16 cellular contexts compared by ENCODE assay signal in the genomic region with DNA sequence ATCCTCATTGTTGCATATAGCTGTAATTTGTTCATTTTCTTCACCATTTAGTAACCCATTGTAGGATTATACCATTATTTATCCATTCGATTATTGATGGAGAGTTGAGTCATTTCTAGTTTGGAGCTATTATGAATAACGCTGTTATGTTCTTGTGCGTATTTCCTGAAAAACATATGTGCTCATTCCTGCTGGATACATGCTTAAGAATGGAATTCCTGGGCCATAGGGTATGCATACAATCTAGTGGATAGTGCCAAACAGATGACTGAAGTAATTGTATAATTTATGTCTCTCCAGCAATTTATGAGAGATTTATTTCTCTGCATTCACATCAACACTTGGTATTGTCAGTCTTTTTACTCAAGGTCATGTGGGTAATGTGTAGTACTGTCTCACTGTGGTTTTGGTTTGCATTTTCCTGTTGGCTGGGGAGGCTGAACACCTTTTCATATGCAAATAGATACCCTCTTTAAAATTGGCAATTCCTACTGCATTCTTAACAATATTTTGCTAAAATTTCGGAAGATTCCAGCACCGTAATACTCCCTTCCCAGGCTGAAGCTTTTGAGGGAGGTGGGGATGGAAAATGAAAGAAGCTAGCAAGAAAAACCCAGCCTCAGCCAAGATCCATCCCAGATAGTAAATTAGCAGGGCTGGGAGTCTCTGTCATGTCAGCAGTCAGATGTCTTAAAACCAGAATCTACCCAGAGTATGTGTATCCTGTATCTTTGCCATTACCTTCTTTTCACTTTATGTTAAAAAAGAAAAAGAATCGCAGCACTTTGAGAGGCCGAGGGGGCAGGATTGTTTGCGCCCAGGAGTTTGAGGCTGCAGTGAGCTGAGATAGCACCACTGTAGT.
A peak's percentile ranks its signal among the peaks of the same experiment; 100 is the strongest.
DNase-seq lines count a peak whose midpoint lies in the region; ATAC-seq and TF ChIP-seq lines count a peak whose summit lies in the region.
"Had no signal": no experiment of that assay in that cellular context is flagged by ENCODE, and none has a peak within 500 bp of the region (broad histone marks: within the 10 kb centered on the region; RNA-seq: fewer than 3 reads in every experiment).

No MANE protein-coding gene starts in this region.

- H3K27ac ChIP-seq in breast epithelium (no peak overlapping the region), uterus (peak overlapping the region; percentile 82 to 89)
- H3K27ac ChIP-seq: brain microvascular endothelial cell, HL-60 had no signal

- ATAC-seq in activated T-helper 17 cell treated with anti-CD3 and anti-CD28 coated beads, Interleukin-2, amount 50 U/mL, for 72 hours (replicated peaks), result peak; percentile 43
- ATAC-seq in sciatic nerve (no peak), HG02623 (IDR thresholded peaks at IDR 0.05; ENCODE audit: unreplicated experiment) (no peak)
- ATAC-seq: stimulated activated effector memory CD8-positive, alpha-beta T cell treated with anti-CD3 and anti-CD28 coated beads, Interleukin-12 subunit alpha, Interleukin-12 subunit beta, amount 100 ng/mL, for 72 hours had no signal

- H3K27ac Mint-ChIP-seq in MCF 10A (ENCODE audit: low read depth, unreplicated experiment) (peak overlapping the region; percentile 82), immature natural killer cell (peak overlapping the region in 5 of 6 donors; percentile 9 to 78 (median 65))
- H3K27ac Mint-ChIP-seq in activated T-helper 17 cell treated with anti-CD3 and anti-CD28 coated beads, Interleukin-2, amount 50 U/mL, for 72 hours, result no peak overlapping the region
- H3K27ac Mint-ChIP-seq: stimulated activated effector memory CD8-positive, alpha-beta T cell treated with anti-CD3 and anti-CD28 coated beads, Interleukin-12 subunit alpha, Interleukin-12 subunit beta, amount 100 ng/mL, for 72 hours had no signal

- H3K4me3 ChIP-seq in breast epithelium, result no peak overlapping the region
- no peak overlapping the region for H3K4me3 ChIP-seq in uterus
- H3K4me3 ChIP-seq: sigmoid colon had no signal

- DNase-seq in MCF 10A (ENCODE audit: unreplicated experiment) (no peak), breast epithelium (ENCODE audit: low spot score in 2 of 2) (no peak), immature natural killer cell (peak in 1 of 3 donors; percentile 11), uterus (no peak), sciatic nerve (ENCODE audit: low spot score) (no peak), HUDEP-2 (lab: John Stamatoyannopoulos, UW; ENCODE audit: unreplicated experiment in 76 of 76) (no peak)
- DNase-seq: brain microvascular endothelial cell; effector CD8-positive, alpha-beta T cell; NCI-H146; NCI-H446 treated with DMSO at 0.1 percent for 48 hours; OCI-M1; sigmoid colon had no signal

- H3K36me3 ChIP-seq in breast epithelium, result no peaks in the 10 kb centered on the region
- no peaks in the 10 kb centered on the region for H3K36me3 ChIP-seq in uterus
- H3K36me3 ChIP-seq: brain microvascular endothelial cell, sigmoid colon had no signal

- no peaks in the 10 kb centered on the region for H3K9me3 Mint-ChIP-seq in MCF 10A (ENCODE audit: unreplicated experiment)
- peaks cover 4% of the 10 kb centered on the region for H3K9me3 Mint-ChIP-seq in activated T-helper 17 cell treated with anti-CD3 and anti-CD28 coated beads, Interleukin-2, amount 50 U/mL, for 72 hours
- H3K9me3 Mint-ChIP-seq in immature natural killer cell, result no peaks in the 10 kb centered on the region

- H3K27me3 Mint-ChIP-seq in MCF 10A (ENCODE audit: insufficient read depth, unreplicated experiment), result no peaks in the 10 kb centered on the region
- no peaks in the 10 kb centered on the region for H3K27me3 Mint-ChIP-seq in activated T-helper 17 cell treated with anti-CD3 and anti-CD28 coated beads, Interleukin-2, amount 50 U/mL, for 72 hours
- H3K27me3 Mint-ChIP-seq in immature natural killer cell (ENCODE audit: low read depth in 3 of 3), result peaks cover 0 to 4% (median 0%) of the 10 kb centered on the region in 3 donors

- H3K27me3 ChIP-seq in breast epithelium (no peaks in the 10 kb centered on the region), uterus (no peaks in the 10 kb centered on the region)
- H3K27me3 ChIP-seq: brain microvascular endothelial cell, sigmoid colon had no signal

- CTCF ChIA-PET in MCF 10A (lab: Yijun Ruan, JAX), result interaction anchor here (0.6 to 1.3 kb wide), 3 partner anchors 35 to 282 kb away, joined by 3 to 5 read pairs (median 3); no protein-coding TSS in a partner anchor

- H3K4me1 Mint-ChIP-seq in MCF 10A (ENCODE audit: insufficient read depth, unreplicated experiment) (peaks cover 15% of the 10 kb centered on the region), immature natural killer cell (peaks cover 16 to 53% of the 10 kb centered on the region in 2 donors)
- peaks cover 4% of the 10 kb centered on the region for H3K4me1 Mint-ChIP-seq in activated T-helper 17 cell treated with anti-CD3 and anti-CD28 coated beads, Interleukin-2, amount 50 U/mL, for 72 hours

- H3K4me1 ChIP-seq in breast epithelium (no peaks in the 10 kb centered on the region), uterus (no peaks in the 10 kb centered on the region)

- peaks cover 40% of the 10 kb centered on the region for H3K36me3 Mint-ChIP-seq in MCF 10A (ENCODE audit: insufficient read depth, unreplicated experiment)
- no peaks in the 10 kb centered on the region for H3K36me3 Mint-ChIP-seq in activated T-helper 17 cell treated with anti-CD3 and anti-CD28 coated beads, Interleukin-2, amount 50 U/mL, for 72 hours (ENCODE audit: low read depth)
- peaks cover 17 to 31% (median 25%) of the 10 kb centered on the region in 3 donors for H3K36me3 Mint-ChIP-seq in immature natural killer cell

- TF ChIP-seq CTCF in MCF 10A (IDR thresholded peaks at IDR 0.05; ENCODE audit: unreplicated experiment) (no peak), breast epithelium (IDR thresholded peaks at IDR 0.05) (no peak), uterus (IDR thresholded peaks at IDR 0.05) (no peak)

- intact Hi-C loops in MCF 10A (cut with micrococcal nuclease), result no loop called here
- intact Hi-C loops in breast epithelium (cut with DNase I; ENCODE audit: low total_unique reads), result no loop called here
- intact Hi-C loops in uterus (cut with DNase I; ENCODE audit: low total_unique reads), result no loop called here
- intact Hi-C loops in sciatic nerve (cut with DNase I), result no loop called here

- no peak for TF ChIP-seq POLR2A in breast epithelium (IDR thresholded peaks at IDR 0.05)
- TF ChIP-seq POLR2A in uterus (IDR thresholded peaks at IDR 0.05), result no peak

- no peak overlapping the region for H3K4me3 Mint-ChIP-seq in MCF 10A (ENCODE audit: unreplicated experiment)
- no peak overlapping the region for H3K4me3 Mint-ChIP-seq in activated T-helper 17 cell treated with anti-CD3 and anti-CD28 coated beads, Interleukin-2, amount 50 U/mL, for 72 hours
- peak overlapping the region in 4 of 5 donors; percentile 9 to 33 (median 29) for H3K4me3 Mint-ChIP-seq in immature natural killer cell
- H3K4me3 Mint-ChIP-seq: stimulated activated effector memory CD8-positive, alpha-beta T cell treated with anti-CD3 and anti-CD28 coated beads, Interleukin-12 subunit alpha, Interleukin-12 subunit beta, amount 100 ng/mL, for 72 hours had no signal

- POLR2A ChIA-PET in MCF 10A (lab: Yijun Ruan, JAX), result interaction anchor here (0.6 kb wide), 1 partner anchor 490 kb away, joined by 3 read pairs; no protein-coding TSS in a partner anchor

- H3K9me3 ChIP-seq in breast epithelium (peaks cover 0 to 6% of the 10 kb centered on the region in 2 donors), uterus (no peaks in the 10 kb centered on the region)
- H3K9me3 ChIP-seq: sigmoid colon had no signal

- no TSS peak for BruUV-seq in MCF 10A (replicated peaks; lab: Mats Ljungman, UMichigan)

Comparison
In these comparisons a context has a peak if more than half of its experiments do, and no peak if none do; other contexts are left out.
1. H3K4me3 Mint-ChIP-seq: peak in immature natural killer cell (4 of 5); none in MCF 10A (single experiment) and activated T-helper 17 cell treated with anti-CD3 and anti-CD28 coated beads, Interleukin-2, amount 50 U/mL, for 72 hours (single experiment).
2. H3K27ac ChIP-seq: peak in uterus (2 of 2); none in breast epithelium (0 of 2).